In genomic region chr6:111686249-111686997, GRCh38 we compare ENCODE assay signal across 11 cellular contexts.
DNase-seq lines count a peak whose midpoint lies in the region; ATAC-seq and TF ChIP-seq lines count a peak whose summit lies in the region.
"Had no signal": no experiment of that assay in that cellular context is flagged by ENCODE, and none has a peak within 500 bp of the region (broad histone marks: within the 10 kb centered on the region; RNA-seq: fewer than 3 reads in every experiment).

No MANE protein-coding gene starts in this region.

- DNase-seq in Right ventricle myocardium superior (peak; percentile 48), cardiac septum (ENCODE audit: low spot score) (no peak), natural killer cell (no peak), medulla oblongata (ENCODE audit: extremely low spot score) (no peak)
- DNase-seq in effector memory CD4-positive, alpha-beta T cell: no peak
- no peak for DNase-seq in activated CD8-positive, alpha-beta memory T cell treated with anti-CD3 and anti-CD28 coated beads, Interleukin-2, amount 10 ng/mL, durations not matched to agents 7 days and 5 days
- DNase-seq: GOT3, NCI-H226 had no signal

- ATAC-seq in Right ventricle myocardium superior (ENCODE audit: poor library complexity): no peak
- no peak for ATAC-seq in natural killer cell
- no peak for ATAC-seq in HG03521 (IDR thresholded peaks at IDR 0.05; ENCODE audit: unreplicated experiment)
- no peak for ATAC-seq in activated CD8-positive, alpha-beta memory T cell treated with anti-CD3 and anti-CD28 coated beads, Interleukin-2, amount 10 ng/mL, durations not matched to agents 7 days and 5 days

- H3K27ac Mint-ChIP-seq in natural killer cell: peak overlapping the region; percentile 73 to 82
- H3K27ac Mint-ChIP-seq in activated CD8-positive, alpha-beta memory T cell treated with anti-CD3 and anti-CD28 coated beads, Interleukin-2, amount 10 ng/mL, durations not matched to agents 7 days and 5 days: no peak overlapping the region
- H3K27ac Mint-ChIP-seq: T-helper 1 cell treated with Interleukin-12 subunit alpha and Interleukin-12 subunit beta and Interleukin-4 antibody, amounts not matched to agents 30 μg/mL and 1 μg/mL, for 36 hours had no signal

- TF ChIP-seq CTCF in natural killer cell (IDR thresholded peaks at IDR 0.05): no peak

- H3K4me3 Mint-ChIP-seq in natural killer cell: no peak overlapping the region
- H3K4me3 Mint-ChIP-seq in activated CD8-positive, alpha-beta memory T cell treated with anti-CD3 and anti-CD28 coated beads, Interleukin-2, amount 10 ng/mL, durations not matched to agents 7 days and 5 days: no peak overlapping the region
- H3K4me3 Mint-ChIP-seq: T-helper 1 cell treated with Interleukin-12 subunit alpha and Interleukin-12 subunit beta and Interleukin-4 antibody, amounts not matched to agents 30 μg/mL and 1 μg/mL, for 36 hours had no signal

- H3K36me3 Mint-ChIP-seq in natural killer cell: peaks cover 44% of the 10 kb centered on the region
- H3K36me3 Mint-ChIP-seq in activated CD8-positive, alpha-beta memory T cell treated with anti-CD3 and anti-CD28 coated beads, Interleukin-2, amount 10 ng/mL, durations not matched to agents 7 days and 5 days: peaks cover 65% of the 10 kb centered on the region

- H3K9me3 ChIP-seq in esophagus (ENCODE audit: control insufficient read depth in 2 of 2, insufficient read depth in 1 of 2, low read depth in 1 of 2, low read length in 1 of 2): no peaks in the 10 kb centered on the region
- no peaks in the 10 kb centered on the region for H3K9me3 ChIP-seq in effector memory CD4-positive, alpha-beta T cell (ENCODE audit: control insufficient read depth, low read length)

- no peaks in the 10 kb centered on the region for H3K36me3 ChIP-seq in esophagus (ENCODE audit: control insufficient read depth in 2 of 2, insufficient read depth in 2 of 2, low read length in 1 of 2)
- peaks cover 68% of the 10 kb centered on the region for H3K36me3 ChIP-seq in effector memory CD4-positive, alpha-beta T cell (ENCODE audit: control insufficient read depth, insufficient read depth, low read length)

- H3K9me3 Mint-ChIP-seq in natural killer cell: no peaks in the 10 kb centered on the region
- no peaks in the 10 kb centered on the region for H3K9me3 Mint-ChIP-seq in activated CD8-positive, alpha-beta memory T cell treated with anti-CD3 and anti-CD28 coated beads, Interleukin-2, amount 10 ng/mL, durations not matched to agents 7 days and 5 days (ENCODE audit: low read depth)
- H3K9me3 Mint-ChIP-seq: T-helper 1 cell treated with Interleukin-12 subunit alpha and Interleukin-12 subunit beta and Interleukin-4 antibody, amounts not matched to agents 30 μg/mL and 1 μg/mL, for 36 hours had no signal

- no peak overlapping the region for H3K4me3 ChIP-seq in esophagus (ENCODE audit: low read depth in 1 of 2, low read length in 2 of 2)
- H3K4me3 ChIP-seq in effector memory CD4-positive, alpha-beta T cell (ENCODE audit: insufficient read depth, low read depth, low read length, poor library complexity, severe bottlenecking): no peak overlapping the region

- no peaks in the 10 kb centered on the region for H3K27me3 Mint-ChIP-seq in natural killer cell (ENCODE audit: low read depth in 2 of 2)
- H3K27me3 Mint-ChIP-seq in activated CD8-positive, alpha-beta memory T cell treated with anti-CD3 and anti-CD28 coated beads, Interleukin-2, amount 10 ng/mL, durations not matched to agents 7 days and 5 days: no peaks in the 10 kb centered on the region

- 37 to 59% methylated on average over 20 of the region's 20 CpGs for WGBS in esophagus, 2 donors

- H3K27ac ChIP-seq in esophagus (ENCODE audit: low read depth in 2 of 2, low read length in 1 of 2): peak overlapping the region; percentile 59 to 63
- H3K27ac ChIP-seq in effector memory CD4-positive, alpha-beta T cell (ENCODE audit: insufficient read depth, low read length, poor library complexity, severe bottlenecking): no peak overlapping the region

- H3K27me3 ChIP-seq in esophagus (ENCODE audit: control insufficient read depth in 1 of 2, insufficient read depth in 2 of 2, low read length in 2 of 2): no peaks in the 10 kb centered on the region
- no peaks in the 10 kb centered on the region for H3K27me3 ChIP-seq in effector memory CD4-positive, alpha-beta T cell (replicated peaks; ENCODE audit: control insufficient read depth, insufficient read depth, low read length, poor library complexity, severe bottlenecking)

- peaks cover 3% of the 10 kb centered on the region in 2 donors for H3K4me1 ChIP-seq in esophagus (ENCODE audit: control insufficient read depth in 2 of 2, insufficient read depth in 2 of 2, low read length in 1 of 2)
- H3K4me1 ChIP-seq in effector memory CD4-positive, alpha-beta T cell (ENCODE audit: control insufficient read depth, insufficient read depth, low read length, poor library complexity, severe bottlenecking): peaks cover 35% of the 10 kb centered on the region

- CTCF ChIA-PET in activated CD8-positive, alpha-beta memory T cell treated with anti-CD3 and anti-CD28 coated beads, Interleukin-2, amount 10 ng/mL, durations not matched to agents 7 days and 5 days (lab: Charles Lee): interaction anchor here (0.5 to 1.2 kb wide), 2 partner anchors 10 to 317 kb away, joined by 3 read pairs; no protein-coding TSS in a partner anchor

- intact Hi-C loops in Right ventricle myocardium superior (cut with DNase I): no loop called here
- intact Hi-C loops in cardiac septum (cut with DNase I): no loop called here
- intact Hi-C loops in natural killer cell (cut with micrococcal nuclease): no loop called here

- H3K4me1 Mint-ChIP-seq in natural killer cell: peaks cover 65 to 69% of the 10 kb centered on the region in 2 donors
- H3K4me1 Mint-ChIP-seq in activated CD8-positive, alpha-beta memory T cell treated with anti-CD3 and anti-CD28 coated beads, Interleukin-2, amount 10 ng/mL, durations not matched to agents 7 days and 5 days: peaks cover 14% of the 10 kb centered on the region
